Comparison of ENCODE assay signal across 1 cellular context in genomic region chr2:219482674-219483405, GRCh38.
A peak's percentile ranks its signal among the peaks of the same experiment; 100 is the strongest.
TF ChIP-seq lines count a peak whose summit lies in the region.

No MANE protein-coding gene starts in this region.

TF ChIP-seq in HepG2, 621 proteins besides CTCF, POLR2A, EP300 and RAD21:
- peak; percentile 43 for TF ChIP-seq HNF4A (CRISPR knock-in tag; IDR thresholded peaks at IDR 0.05)
- no peak for TF ChIP-seq YEATS4 (CRISPR knock-in tag; IDR thresholded peaks at IDR 0.05; ENCODE audit: borderline replicate concordance)
